ENCODE assay signal across 19 cellular contexts in the genomic region with DNA sequence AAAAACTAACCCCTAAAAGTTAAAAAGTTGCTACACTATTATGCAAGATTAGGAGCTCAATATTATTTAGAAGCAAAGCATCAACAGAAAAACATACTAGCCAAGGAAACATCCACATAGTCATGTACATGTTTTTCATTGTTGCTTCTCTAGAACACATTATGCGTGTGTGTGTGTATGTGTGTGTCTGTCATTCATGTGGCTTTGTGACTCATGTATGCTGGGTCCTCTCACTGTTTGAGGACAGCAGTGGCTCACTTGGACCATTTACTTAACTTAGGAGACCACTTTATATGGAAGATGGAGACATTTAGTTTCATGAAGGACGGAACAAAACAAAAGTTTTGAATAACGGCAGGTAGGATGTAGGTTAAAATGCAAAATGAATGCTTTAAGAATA.
"Had no signal": no experiment of that assay in that cellular context is flagged by ENCODE, and none has a peak within 500 bp of the region (broad histone marks: within the 10 kb centered on the region; RNA-seq: fewer than 3 reads in every experiment).

No MANE protein-coding gene starts in this region.

- H3K9me3 Mint-ChIP-seq: activated B cell treated with CpG ODN at 0.5 μM for 24 hours; activated naive CD4-positive, alpha-beta T cell treated with anti-CD3 and anti-CD28 coated beads for 36 hours; activated T-helper 17 cell treated with anti-CD3 and anti-CD28 coated beads, Interleukin-2, amount 50 U/mL, for 72 hours; immature natural killer cell; stimulated activated effector memory CD8-positive, alpha-beta T cell treated with anti-CD3 and anti-CD28 coated beads, Interleukin-12 subunit alpha, Interleukin-12 subunit beta, amount 100 ng/mL, for 72 hours had no signal

- H3K27ac Mint-ChIP-seq: activated B cell treated with CpG ODN at 0.5 μM for 24 hours; activated naive CD4-positive, alpha-beta T cell treated with anti-CD3 and anti-CD28 coated beads for 36 hours; activated T-helper 17 cell treated with anti-CD3 and anti-CD28 coated beads, Interleukin-2, amount 50 U/mL, for 72 hours; immature natural killer cell; stimulated activated effector memory CD8-positive, alpha-beta T cell treated with anti-CD3 and anti-CD28 coated beads, Interleukin-12 subunit alpha, Interleukin-12 subunit beta, amount 100 ng/mL, for 72 hours had no signal

- FAIRE-seq: TTC549 had no signal

- H3K9me3 ChIP-seq: body of pancreas, psoas muscle had no signal

- H3K27ac ChIP-seq: body of pancreas, coronary artery, psoas muscle had no signal

- H3K4me1 ChIP-seq: psoas muscle had no signal

- H3K4me3 ChIP-seq: body of pancreas, coronary artery, psoas muscle had no signal

- DNase-seq: activated B cell treated with CpG ODN at 0.5 μM for 24 hours; activated CD4-positive, alpha-beta T cell treated with anti-CD3 and anti-CD28 coated beads, Interleukin-2, amount 50 U/mL, for 1 hour; activated naive CD4-positive, alpha-beta T cell treated with anti-CD3 and anti-CD28 coated beads for 36 hours; activated T-cell treated with anti-CD3 and anti-CD28 coated beads for 4 hours; body of pancreas; central memory CD4-positive, alpha-beta T cell; effector CD4-positive, alpha-beta T cell; foreskin melanocyte; head of caudate nucleus; immature natural killer cell; psoas muscle; stimulated activated CD4-positive, alpha-beta T cell treated with anti-CD3 and anti-CD28 coated beads, Interleukin-12 subunit alpha, Interleukin-12 subunit beta, amount 100 ng/mL, for 4 hours; stimulated activated CD4-positive, alpha-beta T cell treated with anti-CD3 and anti-CD28 coated beads, Interleukin-2, amount 100 ng/mL, for 24 hours; SW 1271 had no signal

- H3K27me3 ChIP-seq: body of pancreas had no signal

- H3K36me3 Mint-ChIP-seq: immature natural killer cell; stimulated activated effector memory CD8-positive, alpha-beta T cell treated with anti-CD3 and anti-CD28 coated beads, Interleukin-12 subunit alpha, Interleukin-12 subunit beta, amount 100 ng/mL, for 72 hours had no signal

- ATAC-seq: activated T-helper 17 cell treated with anti-CD3 and anti-CD28 coated beads, Interleukin-2, amount 50 U/mL, for 72 hours; body of pancreas; psoas muscle; sciatic nerve; stimulated activated effector memory CD8-positive, alpha-beta T cell treated with anti-CD3 and anti-CD28 coated beads, Interleukin-12 subunit alpha, Interleukin-12 subunit beta, amount 100 ng/mL, for 72 hours had no signal
